In the genomic region with DNA sequence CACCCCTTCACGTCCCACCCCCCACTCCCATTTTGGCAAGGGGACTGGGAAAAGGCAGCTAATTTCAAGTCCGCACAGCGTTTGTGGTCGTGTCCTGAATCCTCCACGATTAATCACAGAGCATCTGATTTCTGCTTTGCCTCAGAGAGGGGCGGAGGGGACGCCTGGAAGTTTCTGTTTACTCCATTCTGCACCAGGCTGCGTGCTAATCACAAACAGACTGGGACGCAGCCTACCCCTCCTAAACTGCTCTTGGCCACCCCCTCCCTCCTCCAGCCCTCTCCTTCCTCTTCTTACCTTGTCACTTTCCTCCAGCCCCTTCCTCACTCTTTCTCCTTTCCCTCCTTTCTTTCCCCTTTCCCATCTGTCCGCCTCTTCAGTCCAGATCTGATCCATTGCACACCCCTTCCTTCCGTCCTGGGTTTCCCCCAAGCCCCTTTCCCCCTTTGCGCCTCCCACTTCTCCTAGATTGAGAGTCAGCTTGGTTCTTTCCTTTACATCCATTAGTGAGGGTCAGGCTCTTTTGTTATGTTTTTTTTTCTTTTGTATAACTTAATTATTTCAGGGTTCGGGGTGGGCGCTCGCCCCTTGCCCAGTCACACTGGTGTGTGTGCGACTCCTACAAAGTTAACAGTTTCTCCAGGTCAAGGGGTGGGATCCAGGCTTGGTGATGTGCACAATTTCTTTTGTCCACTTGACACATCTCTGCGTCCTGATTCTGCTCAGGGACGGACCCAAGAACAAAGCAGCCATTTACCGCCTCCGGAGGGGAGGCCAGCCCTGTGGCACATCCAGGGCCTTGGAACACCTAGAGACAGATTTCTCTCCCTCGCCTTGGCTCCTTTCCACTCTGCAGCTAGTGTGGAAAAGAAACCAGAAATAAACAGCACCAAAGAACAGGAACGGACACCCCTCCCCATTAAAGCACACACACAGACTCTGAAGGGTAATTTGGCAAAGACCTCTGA, we compare ENCODE assay signal across 12 cellular contexts. TPM values are rescaled to one million over a fixed set of nuclear protein-coding genes. Genes with fewer than 3 reads are reported as not detected.
DNase-seq lines count a peak whose midpoint lies in the region; ATAC-seq and TF ChIP-seq lines count a peak whose summit lies in the region.
"Had no signal": no experiment of that assay in that cellular context is flagged by ENCODE, and none has a peak within 500 bp of the region (broad histone marks: within the 10 kb centered on the region; RNA-seq: fewer than 3 reads in every experiment).

No MANE protein-coding gene starts in this region.

- H4K5ac ChIP-seq in mesendoderm (ENCODE audit: low read length): no peak overlapping the region

- H2BK120ac ChIP-seq in mesendoderm (ENCODE audit: low read depth, low read length): no peak overlapping the region

- TF ChIP-seq EP300 in tibial nerve (IDR thresholded peaks at IDR 0.05): no peak

- no peak overlapping the region for H2AK5ac ChIP-seq in mesendoderm (ENCODE audit: low read length)

- H3K9ac ChIP-seq in mesendoderm (ENCODE audit: low read length): peak overlapping the region; percentile 48

- no peak overlapping the region for H3K4me3 ChIP-seq in epithelial cell of esophagus (ENCODE audit: low read length)
- H3K4me3 ChIP-seq in mesendoderm (ENCODE audit: low read length): no peak overlapping the region
- peak overlapping the region; percentile 36 to 56 (median 46) for H3K4me3 ChIP-seq in tibial nerve
- H3K4me3 ChIP-seq: A549 had no signal

- no peak for ATAC-seq in activated CD4-positive, alpha-beta T cell treated with anti-CD3 and anti-CD28 coated beads for 36 hours
- ATAC-seq in HG02884 (IDR thresholded peaks at IDR 0.05; ENCODE audit: unreplicated experiment): no peak
- ATAC-seq: HCT116 had no signal

- H3K27ac Mint-ChIP-seq in activated CD4-positive, alpha-beta T cell treated with anti-CD3 and anti-CD28 coated beads for 36 hours: no peak overlapping the region
- no peak overlapping the region for H3K27ac Mint-ChIP-seq in activated CD4-positive, alpha-beta T cell treated with anti-CD3 and anti-CD28 coated beads, Interleukin-2, amount 10 ng/mL, durations not matched to agents 24 days and 14 days

- H2BK5ac ChIP-seq in mesendoderm (ENCODE audit: low read length): no peak overlapping the region

- H3K4me3 Mint-ChIP-seq in activated CD4-positive, alpha-beta T cell treated with anti-CD3 and anti-CD28 coated beads for 36 hours: no peak overlapping the region
- no peak overlapping the region for H3K4me3 Mint-ChIP-seq in activated CD4-positive, alpha-beta T cell treated with anti-CD3 and anti-CD28 coated beads, Interleukin-2, amount 10 ng/mL, durations not matched to agents 24 days and 14 days

- no peak overlapping the region for H2BK15ac ChIP-seq in mesendoderm (replicated peaks; ENCODE audit: low read depth)

- intact Hi-C loops in activated CD4-positive, alpha-beta T cell treated with anti-CD3 and anti-CD28 coated beads for 36 hours (cut with DNase I, micrococcal nuclease): no loop called here
- intact Hi-C loops in activated CD4-positive, alpha-beta T cell treated with anti-CD3 and anti-CD28 coated beads, Interleukin-2, amount 10 ng/mL, durations not matched to agents 24 days and 14 days (cut with micrococcal nuclease): loop anchor here (10.0 kb wide), 1 partner anchor 623 kb away; no protein-coding TSS in a partner anchor

- H3K4me2 ChIP-seq in mesendoderm (ENCODE audit: low read length): peak overlapping the region; percentile 86
- H3K4me2 ChIP-seq: A549 had no signal

- H3K4me1 ChIP-seq in mesendoderm (ENCODE audit: control insufficient read depth, low read depth, low read length): peaks cover 5% of the 10 kb centered on the region
- peaks cover 0 to 33% (median 8%) of the 10 kb centered on the region in 4 donors for H3K4me1 ChIP-seq in tibial nerve

- H3K79me2 ChIP-seq in mesendoderm (ENCODE audit: control insufficient read depth, insufficient read depth, low read length): no peaks in the 10 kb centered on the region

- H3K27me3 ChIP-seq in mesendoderm (ENCODE audit: insufficient read depth, low read length, poor library complexity) (no peaks in the 10 kb centered on the region), tibial nerve (peaks cover 0 to 19% of the 10 kb centered on the region in 2 donors)

- H3K23ac ChIP-seq in mesendoderm (ENCODE audit: low read length): no peak overlapping the region

- DNase-seq in activated CD4-positive, alpha-beta T cell treated with anti-CD3 and anti-CD28 coated beads for 36 hours: peak; percentile 16
- no peak for DNase-seq in activated CD4-positive, alpha-beta T cell treated with anti-CD3 and anti-CD28 coated beads, Interleukin-2, amount 10 ng/mL, durations not matched to agents 24 days and 14 days
- peak; percentile 69 for DNase-seq in epithelial cell of esophagus (ENCODE audit: low read depth)
- peak; percentile 29 for DNase-seq in mesendoderm
- DNase-seq in tibial nerve (ENCODE audit: low spot score in 2 of 2): peak in 1 of 2 donors; percentile 19
- no peak for DNase-seq in hippocampal formation (lab: John Stamatoyannopoulos, UW)
- no peak for DNase-seq in HuH-7 (ENCODE audit: low spot score)
- DNase-seq: activated gamma-delta T cell treated with Interleukin-2 at 50 U/mL for 16 hours, NCI-H748 treated with DMSO at 0.1 percent for 48 hours had no signal

- H3K27ac ChIP-seq in mesendoderm (ENCODE audit: low read depth, low read length) (no peak overlapping the region), tibial nerve (peak overlapping the region; percentile 64 to 85 (median 72))

- CTCF ChIA-PET in activated CD4-positive, alpha-beta T cell treated with anti-CD3 and anti-CD28 coated beads for 36 hours (lab: Charles Lee): interaction anchor here (0.7 kb wide), 3 partner anchors 58 to 527 kb away, joined by 3 read pairs; no protein-coding TSS in a partner anchor

- TF ChIP-seq POLR2A in tibial nerve (IDR thresholded peaks at IDR 0.05): no peak

- no peaks in the 10 kb centered on the region for H3K79me1 ChIP-seq in mesendoderm (ENCODE audit: low read length)

- no peaks in the 10 kb centered on the region for H3K9me3 ChIP-seq in tibial nerve
- H3K9me3 ChIP-seq: A549 had no signal

- H3K56ac ChIP-seq in mesendoderm (ENCODE audit: low read length): peak overlapping the region; percentile 73

- H3K36me3 Mint-ChIP-seq in activated CD4-positive, alpha-beta T cell treated with anti-CD3 and anti-CD28 coated beads for 36 hours (ENCODE audit: low read depth): no peaks in the 10 kb centered on the region
- no peaks in the 10 kb centered on the region for H3K36me3 Mint-ChIP-seq in activated CD4-positive, alpha-beta T cell treated with anti-CD3 and anti-CD28 coated beads, Interleukin-2, amount 10 ng/mL, durations not matched to agents 24 days and 14 days (ENCODE audit: low read depth)

- H3K9me3 Mint-ChIP-seq in activated CD4-positive, alpha-beta T cell treated with anti-CD3 and anti-CD28 coated beads for 36 hours (ENCODE audit: low read depth): no peaks in the 10 kb centered on the region
- no peaks in the 10 kb centered on the region for H3K9me3 Mint-ChIP-seq in activated CD4-positive, alpha-beta T cell treated with anti-CD3 and anti-CD28 coated beads, Interleukin-2, amount 10 ng/mL, durations not matched to agents 24 days and 14 days

- H3K18ac ChIP-seq in mesendoderm (ENCODE audit: low read length): peak overlapping the region; percentile 28

- WGBS in mesendoderm (ENCODE audit: extremely low coverage, insufficient coverage, low lambda C conversion rate): no CpG with 5 or more reads among the region's 22 CpGs
- WGBS in tibial nerve, 2 donors: 25 to 29% methylated on average over 21 of the region's 22 CpGs

- POLR2A ChIA-PET in activated CD4-positive, alpha-beta T cell treated with anti-CD3 and anti-CD28 coated beads for 36 hours (lab: Charles Lee): no interaction called here

- peaks cover 43% of the 10 kb centered on the region for H3K27me3 Mint-ChIP-seq in activated CD4-positive, alpha-beta T cell treated with anti-CD3 and anti-CD28 coated beads for 36 hours
- H3K27me3 Mint-ChIP-seq in activated CD4-positive, alpha-beta T cell treated with anti-CD3 and anti-CD28 coated beads, Interleukin-2, amount 10 ng/mL, durations not matched to agents 24 days and 14 days: peaks cover 50% of the 10 kb centered on the region

- TF ChIP-seq CTCF in epithelial cell of esophagus (IDR thresholded peaks at IDR 0.05; ENCODE audit: insufficient read depth, low read depth, low read length, missing control alignments): no peak
- no peak for TF ChIP-seq CTCF in tibial nerve (IDR thresholded peaks at IDR 0.05)

- no peaks in the 10 kb centered on the region for H3K36me3 ChIP-seq in mesendoderm (ENCODE audit: control insufficient read depth, insufficient read depth, low read length)
- no peaks in the 10 kb centered on the region for H3K36me3 ChIP-seq in tibial nerve

- no peak overlapping the region for H4K8ac ChIP-seq in mesendoderm (ENCODE audit: low read depth, low read length)

- H3K4ac ChIP-seq in mesendoderm (ENCODE audit: low read depth, low read length): no peak overlapping the region

- H3K4me1 Mint-ChIP-seq in activated CD4-positive, alpha-beta T cell treated with anti-CD3 and anti-CD28 coated beads for 36 hours: peaks cover 8% of the 10 kb centered on the region
- H3K4me1 Mint-ChIP-seq in activated CD4-positive, alpha-beta T cell treated with anti-CD3 and anti-CD28 coated beads, Interleukin-2, amount 10 ng/mL, durations not matched to agents 24 days and 14 days: peaks cover 6% of the 10 kb centered on the region

RNA-seq across cellular contexts. Expression of a gene that starts 0.5 kb away (rescaled TPM):
- not detected for total RNA-seq in activated CD4-positive, alpha-beta T cell treated with anti-CD3 and anti-CD28 coated beads for 36 hours
- total RNA-seq in activated CD4-positive, alpha-beta T cell treated with anti-CD3 and anti-CD28 coated beads, Interleukin-2, amount 10 ng/mL, durations not matched to agents 24 days and 14 days: not detected in 2 replicates
- 0.06 TPM for polyA plus RNA-seq in mesendoderm (2013, experiment 1 of 2)
- polyA plus RNA-seq in mesendoderm (2013, experiment 2 of 2): 0.11 TPM
- 10 to 100 TPM; 24.5 to 73.0 (median 35.5) TPM for total RNA-seq in tibial nerve

RNA-seq across cellular contexts. Expression of a gene that starts 39.5 kb away (rescaled TPM):
- total RNA-seq in activated CD4-positive, alpha-beta T cell treated with anti-CD3 and anti-CD28 coated beads for 36 hours: 1 to 10 TPM; 4.9 to 6.2 TPM
- 6.0 and 7.0 TPM in 2 replicates for total RNA-seq in activated CD4-positive, alpha-beta T cell treated with anti-CD3 and anti-CD28 coated beads, Interleukin-2, amount 10 ng/mL, durations not matched to agents 24 days and 14 days
- 4.0 TPM for polyA plus RNA-seq in mesendoderm (2013, experiment 1 of 2)
- 3.9 TPM for polyA plus RNA-seq in mesendoderm (2013, experiment 2 of 2)
- 1 to 10 TPM; 2.4 to 3.8 (median 3.5) TPM for total RNA-seq in tibial nerve

Comparison
In these comparisons a context has a peak if more than half of its experiments do, and no peak if none do; other contexts are left out.
1. DNase-seq: peak in activated CD4-positive, alpha-beta T cell treated with anti-CD3 and anti-CD28 coated beads for 36 hours (single experiment), epithelial cell of esophagus (single experiment) and mesendoderm (single experiment); none in activated CD4-positive, alpha-beta T cell treated with anti-CD3 and anti-CD28 coated beads, Interleukin-2, amount 10 ng/mL, durations not matched to agents 24 days and 14 days (single experiment), hippocampal formation (0 of 2) and HuH-7 (single experiment).
2. H3K4me3 ChIP-seq: peak in tibial nerve (4 of 4); none in epithelial cell of esophagus (single experiment) and mesendoderm (single experiment).
3. RNA of a gene that starts 0.5 kb away (total RNA-seq): 24.5 to 73.0 TPM in tibial nerve; not detected in activated CD4-positive, alpha-beta T cell treated with anti-CD3 and anti-CD28 coated beads for 36 hours and not detected in activated CD4-positive, alpha-beta T cell treated with anti-CD3 and anti-CD28 coated beads, Interleukin-2, amount 10 ng/mL, durations not matched to agents 24 days and 14 days; every median in the first group is over 10 times any median in the second.